Comparison of ENCODE assay signal across 10 cellular contexts in the genomic region with DNA sequence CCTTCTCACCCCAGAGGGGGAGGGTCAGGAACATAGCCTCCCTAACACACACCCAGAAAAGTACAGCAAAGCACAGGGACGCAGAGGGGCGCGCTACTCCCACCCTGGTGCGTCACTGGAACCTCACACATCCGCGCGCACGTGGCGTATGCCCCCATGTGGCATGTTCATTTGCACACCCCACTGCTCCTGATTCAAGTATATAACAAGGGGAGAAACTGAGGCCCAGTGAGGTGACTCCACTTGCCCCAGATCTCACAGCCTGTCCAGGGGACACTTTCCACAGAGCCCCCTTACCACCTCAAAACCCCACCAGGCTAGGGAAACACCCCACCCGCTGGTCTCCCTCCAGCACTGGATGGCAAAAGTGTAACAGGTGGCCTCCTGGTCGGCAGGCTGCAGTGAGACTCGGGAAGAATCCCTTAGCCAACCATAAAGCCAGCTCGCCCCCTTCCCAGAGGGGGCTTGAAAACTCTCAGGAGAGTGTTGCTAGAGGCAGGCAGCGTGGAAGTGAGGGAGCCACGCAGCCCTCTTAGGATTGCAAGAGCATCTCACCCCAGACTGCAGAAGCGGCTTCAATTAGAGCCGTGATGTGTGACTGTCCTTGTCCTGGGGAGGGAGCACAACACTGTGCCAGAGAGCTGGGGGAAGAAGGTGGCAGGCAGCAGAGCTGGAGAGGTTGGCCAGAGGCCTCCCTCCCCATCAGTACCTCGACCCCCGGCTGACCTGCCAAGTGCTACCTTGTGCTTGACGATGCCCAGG. TPM values are rescaled to one million over a fixed set of nuclear protein-coding genes. Genes with fewer than 3 reads are reported as not detected.
DNase-seq lines count a peak whose midpoint lies in the region; ATAC-seq and TF ChIP-seq lines count a peak whose summit lies in the region.
"Had no signal": no experiment of that assay in that cellular context is flagged by ENCODE, and none has a peak within 500 bp of the region (broad histone marks: within the 10 kb centered on the region; RNA-seq: fewer than 3 reads in every experiment).

A gene (minus strand): TSS at position 67 of the 762 bp plus-strand sequence. CDS start 12,591 bp downstream, outside the sequence.

- H3K4me3 ChIP-seq in SJSA1 (peak within 1 kb of the TSS; percentile 20), foreskin fibroblast (ENCODE audit: low read depth in 1 of 2, low read length in 2 of 2) (peak within 1 kb of the TSS; percentile 38), sigmoid colon (peak within 1 kb of the TSS in 3 of 4 donors; percentile 33 to 44 (median 42))

- ATAC-seq in esophagus mucosa (no peak), GM19463 (IDR thresholded peaks at IDR 0.05; ENCODE audit: unreplicated experiment) (no peak)

- H3K4me1 ChIP-seq in SJSA1 (replicated peaks) (peaks cover 22% of the 10 kb centered on the region), sigmoid colon (peaks cover 0 to 38% (median 33%) of the 10 kb centered on the region in 4 donors)

- WGBS in sigmoid colon, 2 donors: 46 to 51% methylated on average over 20 of the region's 20 CpGs

- H3K27ac ChIP-seq in SJSA1 (no peak within 1 kb of the TSS), sigmoid colon (no peak within 1 kb of the TSS)
- H3K27ac ChIP-seq: 22Rv1 had no signal

- TF ChIP-seq CTCF in foreskin fibroblast (IDR thresholded peaks at IDR 0.05; ENCODE audit: low read depth, low read length) (no peak), sigmoid colon (IDR thresholded peaks at IDR 0.05) (no peak)

- no peak for TF ChIP-seq POLR2A in sigmoid colon (IDR thresholded peaks at IDR 0.05)

- intact Hi-C loops in sigmoid colon (cut with DNase I): no loop called here

- DNase-seq in DMS 273 (lab: John Stamatoyannopoulos, UW; ENCODE audit: unreplicated experiment): peak; percentile 67
- no peak for DNase-seq in DMS 273 treated with DMSO at 0.1 percent for 48 hours (lab: John Stamatoyannopoulos, UW)
- no peak for DNase-seq in SJSA1 (ENCODE audit: low read depth in 1 of 2, low spot score in 2 of 2)
- DNase-seq in foreskin fibroblast: no peak
- peak; percentile 55 for DNase-seq in sigmoid colon
- no peak for DNase-seq in NK-92 treated with Interleukin-12 subunit alpha and Interleukin-12 subunit beta, amount 100 ng/mL, for 24 hours (lab: John Stamatoyannopoulos, UW)

- H3K9me3 ChIP-seq in SJSA1 (replicated peaks) (no peaks in the 10 kb centered on the region), sigmoid colon (no peaks in the 10 kb centered on the region)

- H3K36me3 ChIP-seq in SJSA1: no peaks in the 10 kb centered on the region
- H3K36me3 ChIP-seq in sigmoid colon: no peaks in the 10 kb centered on the region

- no peak for TF ChIP-seq EP300 in sigmoid colon (IDR thresholded peaks at IDR 0.05)

- H3K27me3 ChIP-seq in SJSA1 (replicated peaks): peaks cover 61% of the 10 kb centered on the region
- peaks cover 44 to 89% (median 61%) of the 10 kb centered on the region in 3 donors for H3K27me3 ChIP-seq in sigmoid colon

RNA-seq across cellular contexts. Expression of the gene that starts here (rescaled TPM):
- total RNA-seq in SJSA1 (2014; rRNA removed; shearing (Covaris generic)): not detected in 2 replicates
- total RNA-seq in sigmoid colon (under 1 TPM in 1 of 4 donors, not detected in 3; 0.14 TPM), esophagus mucosa (not detected)
- polyA plus RNA-seq in sigmoid colon: under 1 TPM in 1 of 3 donors, not detected in 2; 0.07 TPM
- total RNA-seq: RPMI7951 had no signal

Comparison
In these comparisons a context has a peak if more than half of its experiments do, and no peak if none do; other contexts are left out.
1. Peak in DNase-seq and H3K4me3 ChIP-seq in sigmoid colon; RNA of the gene not detected or under 1 TPM.